ENCODE assay signal across 8 cellular contexts in the genomic region with DNA sequence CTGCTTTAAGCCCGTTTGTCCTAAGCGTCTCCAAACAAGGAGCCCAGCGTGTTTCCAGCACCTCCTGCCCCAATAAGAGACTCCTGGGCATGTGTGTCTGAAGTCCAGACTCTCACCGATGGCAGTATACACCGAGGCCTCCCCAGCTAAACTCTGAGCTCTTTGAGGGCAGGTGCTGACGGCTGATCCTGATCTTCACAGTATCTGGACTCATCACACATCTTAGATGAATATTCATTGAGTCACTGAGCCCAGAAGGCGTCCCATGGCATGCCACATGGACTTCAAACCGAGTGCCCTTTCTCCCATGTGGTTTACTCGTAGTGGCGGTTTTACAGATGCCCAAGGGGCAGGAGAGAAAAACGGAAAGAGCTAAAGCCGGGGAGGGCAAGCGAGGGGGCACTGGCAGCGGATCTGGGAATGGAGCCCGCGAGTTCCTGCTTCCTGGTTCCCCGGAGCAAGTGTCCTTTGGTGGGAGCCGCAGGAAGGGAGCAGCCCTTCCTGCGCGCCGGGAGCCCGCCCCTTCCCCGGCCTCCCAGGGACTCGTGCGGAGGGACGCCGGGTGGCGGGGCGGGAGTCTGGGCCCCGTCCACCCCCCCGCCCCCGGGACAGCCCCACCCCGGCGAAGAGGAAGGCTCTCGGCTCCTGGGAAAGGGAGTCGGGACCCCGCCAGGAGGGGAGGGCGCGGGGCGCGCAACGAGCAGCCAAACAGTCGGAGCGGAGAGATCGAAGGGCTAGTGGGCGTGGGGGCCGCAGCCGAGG. TPM values are rescaled to one million over a fixed set of nuclear protein-coding genes. Genes with fewer than 3 reads are reported as not detected.
A peak's percentile ranks its signal among the peaks of the same experiment; 100 is the strongest.
DNase-seq lines count a peak whose midpoint lies in the region; TF ChIP-seq lines count a peak whose summit lies in the region.

No MANE protein-coding gene starts in this region.

- TF ChIP-seq CTCF in mammary epithelial cell (conservative IDR thresholded peaks at IDR 0.05 in 1 of 2, IDR thresholded peaks at IDR 0.05 in 1 of 2; ENCODE audit: extremely low read depth in 1 of 2, insufficient read depth in 1 of 2, low read depth in 1 of 2, low read length in 2 of 2) (no peak), suprapubic skin (IDR thresholded peaks at IDR 0.05) (no peak)

- no peaks in the 10 kb centered on the region for H4K20me1 ChIP-seq in GM23248 (ENCODE audit: insufficient read depth)
- no peaks in the 10 kb centered on the region for H4K20me1 ChIP-seq in mammary epithelial cell (ENCODE audit: insufficient read depth, low read length)

- CTCF ChIA-PET in mammary epithelial cell (lab: Charles Lee; ENCODE audit: low non-redundant PET): interaction anchor here (1.2 kb wide), 1 partner anchor 83 kb away, joined by 5 read pairs; no protein-coding TSS in a partner anchor

- no peak for TF ChIP-seq EP300 in suprapubic skin (IDR thresholded peaks at IDR 0.05)

- DNase-seq in AG20443 (ENCODE audit: low spot score) (peak; percentile 95), GM23248 (peak; percentile 83), NCI-H82 (lab: John Stamatoyannopoulos, UW) (peak; percentile 89), mammary epithelial cell (peak; percentile 84), left kidney (ENCODE audit: low read depth, low spot score) (peak; percentile 84), suprapubic skin (ENCODE audit: low spot score in 2 of 2) (peak in 1 of 2 donors; percentile 73), CD1c-positive myeloid dendritic cell (ENCODE audit: extremely low spot score) (no peak)
- DNase-seq in activated effector memory CD4-positive, alpha-beta T cell treated with anti-CD3 and anti-CD28 coated beads, Interleukin-2, amount 50 U/mL, for 16 hours: no peak

- no peaks in the 10 kb centered on the region for H3K9me3 ChIP-seq in GM23248 (ENCODE audit: low read depth)
- H3K9me3 ChIP-seq in mammary epithelial cell (replicated peaks; ENCODE audit: insufficient read depth, low read length): no peaks in the 10 kb centered on the region
- H3K9me3 ChIP-seq in suprapubic skin: no peaks in the 10 kb centered on the region

- H3K9ac ChIP-seq in GM23248 (peak overlapping the region; percentile 69), mammary epithelial cell (ENCODE audit: insufficient read depth, low read length) (peak overlapping the region; percentile 51)

- H3K4me2 ChIP-seq in GM23248 (ENCODE audit: unreplicated experiment) (peak overlapping the region; percentile 70), mammary epithelial cell (ENCODE audit: insufficient read depth, low read depth, low read length) (peak overlapping the region; percentile 85)

- peak overlapping the region; percentile 69 for H2AFZ ChIP-seq in GM23248
- H2AFZ ChIP-seq in mammary epithelial cell (ENCODE audit: low read depth, low read length): peak overlapping the region; percentile 93

- dilution Hi-C loops in mammary epithelial cell (cut with HindIII; ENCODE audit: low sequenced_read_pairs): no loop called here

- TF ChIP-seq POLR2A in suprapubic skin (IDR thresholded peaks at IDR 0.05): no peak

- H3K9me2 ChIP-seq in GM23248 (ENCODE audit: insufficient read depth): no peaks in the 10 kb centered on the region

- WGBS in GM23248 (ENCODE audit: low coverage in 1 of 2, low lambda C conversion rate in 2 of 2, missing lambda C conversion rate in 2 of 2), 2 experiments: 4 to 9% methylated on average over 20 to 44 of the region's 48 CpGs
- 5% methylated on average over 16 of the region's 48 CpGs for WGBS in mammary epithelial cell (ENCODE audit: low coverage, missing lambda C conversion rate)
- 1% methylated on average over 20 of the region's 48 CpGs for WGBS in suprapubic skin

- H3K27ac ChIP-seq in GM23248 (peak overlapping the region; percentile 52), mammary epithelial cell (ENCODE audit: insufficient read depth, low read depth, low read length) (peak overlapping the region; percentile 40), suprapubic skin (peak overlapping the region; percentile 76)

- H3K36me3 ChIP-seq in GM23248 (ENCODE audit: low read depth): no peaks in the 10 kb centered on the region
- H3K36me3 ChIP-seq in mammary epithelial cell (ENCODE audit: insufficient read depth, low read length): no peaks in the 10 kb centered on the region
- H3K36me3 ChIP-seq in suprapubic skin: no peaks in the 10 kb centered on the region

- H3K4me3 ChIP-seq in GM23248: peak overlapping the region; percentile 92
- H3K4me3 ChIP-seq in mammary epithelial cell (replicated peaks in 1 of 3; ENCODE audit: insufficient read depth in 1 of 3, low read depth in 2 of 3, low read length in 3 of 3): peak overlapping the region; percentile 34 to 74 (median 71)
- peak overlapping the region; percentile 72 for H3K4me3 ChIP-seq in suprapubic skin

- H3K79me2 ChIP-seq in GM23248 (ENCODE audit: insufficient read depth): peaks cover 22% of the 10 kb centered on the region
- peaks cover 36% of the 10 kb centered on the region for H3K79me2 ChIP-seq in mammary epithelial cell (ENCODE audit: insufficient read depth, low read length)

- H3K27me3 ChIP-seq in GM23248 (replicated peaks; ENCODE audit: insufficient read depth) (no peaks in the 10 kb centered on the region), mammary epithelial cell (ENCODE audit: insufficient read depth, low read length) (no peaks in the 10 kb centered on the region), suprapubic skin (peaks cover 16% of the 10 kb centered on the region)

- peaks cover 15% of the 10 kb centered on the region for H3F3A ChIP-seq in GM23248 (ENCODE audit: insufficient read depth)

- intact Hi-C loops in mammary epithelial cell (cut with micrococcal nuclease): no loop called here

- in situ Hi-C loops in GM23248 (cut with MboI) (no loop called here), mammary epithelial cell (cut with MboI; ENCODE audit: low sequenced_read_pairs in 2 of 2) (no loop called here)

- BruUV-seq in mammary epithelial cell (replicated peaks; lab: Mats Ljungman, UMichigan): TSS peak; percentile 43

- H3K4me1 ChIP-seq in GM23248 (ENCODE audit: insufficient read depth) (peaks cover 13% of the 10 kb centered on the region), mammary epithelial cell (ENCODE audit: insufficient read depth, low read length) (peaks cover 24% of the 10 kb centered on the region), suprapubic skin (peaks cover 29% of the 10 kb centered on the region)

RNA-seq across cellular contexts. Expression of gene TEAD4, which starts 0.6 kb away (rescaled TPM):
- 13.6 and 14.8 TPM in 2 replicates for total RNA-seq in GM23248 (2014; rRNA removed; shearing (Covaris generic))
- polyA plus RNA-seq in GM23248 (2016; fragmentation: Nextera tagmentation; extraction: Ambion mirVana) (13.2 and 13.8 TPM in 2 replicates), mammary epithelial cell (18.6 TPM)
- total RNA-seq in mammary epithelial cell (10 to 100 TPM in 1 of 2 donors, 1 to 10 TPM in 1; 8.8 to 21.6 TPM), suprapubic skin (10 to 100 TPM; 13.0 to 28.4 (median 17.2) TPM)
- polyA minus RNA-seq in mammary epithelial cell: 29.2 TPM

Comparison
In these comparisons a context has a peak if more than half of its experiments do, and no peak if none do; other contexts are left out.
1. DNase-seq: peak in AG20443 (single experiment), GM23248 (single experiment), NCI-H82 (single experiment), mammary epithelial cell (single experiment) and left kidney (single experiment); none in activated effector memory CD4-positive, alpha-beta T cell treated with anti-CD3 and anti-CD28 coated beads, Interleukin-2, amount 50 U/mL, for 16 hours (single experiment) and CD1c-positive myeloid dendritic cell (single experiment).
2. Peak in every context shown above with its lines, with median percentiles within 50 percentile points of each other: H3K27ac ChIP-seq and H3K4me3 ChIP-seq.